ENCODE assay signal across 23 cellular contexts in the genomic region with DNA sequence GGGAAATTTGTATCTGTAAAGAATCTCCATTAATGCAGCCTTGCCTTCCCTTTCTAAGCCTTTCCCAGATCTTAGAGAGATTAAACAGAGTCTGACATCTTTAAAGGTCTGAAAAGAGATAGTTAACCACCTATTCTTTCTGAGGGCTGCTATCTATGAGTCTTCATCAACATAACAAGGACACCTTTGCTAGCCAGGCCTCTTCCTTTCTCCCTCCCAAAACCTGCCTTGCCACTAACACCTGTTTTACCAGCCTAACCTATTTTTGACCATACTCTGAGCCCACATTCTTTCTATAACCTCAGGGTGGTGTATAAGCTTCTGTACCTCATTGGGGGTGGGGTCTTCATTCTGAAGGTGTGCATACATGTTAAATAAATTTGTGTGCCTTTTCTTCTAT.
A peak's percentile ranks its signal among the peaks of the same experiment; 100 is the strongest.
DNase-seq lines count a peak whose midpoint lies in the region; ATAC-seq, FAIRE-seq and TF ChIP-seq lines count a peak whose summit lies in the region.
"Had no signal": no experiment of that assay in that cellular context is flagged by ENCODE, and none has a peak within 500 bp of the region (broad histone marks: within the 10 kb centered on the region; RNA-seq: fewer than 3 reads in every experiment).

No MANE protein-coding gene starts in this region.

- FAIRE-seq in H1 (lab: Jason Lieb, UNC), result peak; percentile 96

- H4K91ac ChIP-seq in H1 (replicated peaks; ENCODE audit: insufficient read length, low read length), result no peak overlapping the region

- H3K4me2 ChIP-seq in H1 (ENCODE audit: insufficient read depth in 1 of 2, low read depth in 2 of 2, low read length in 2 of 2), result peak overlapping the region; percentile 41 to 45
- H3K4me2 ChIP-seq: SK-N-SH had no signal

- no peak overlapping the region for H3K27ac Mint-ChIP-seq in activated CD8-positive, alpha-beta T cell treated with anti-CD3 and anti-CD28 coated beads for 36 hours
- no peak overlapping the region for H3K27ac Mint-ChIP-seq in endothelial cell (ENCODE audit: unreplicated experiment)
- H3K27ac Mint-ChIP-seq: T-cell had no signal

- ATAC-seq in activated CD8-positive, alpha-beta T cell treated with anti-CD3 and anti-CD28 coated beads for 36 hours, result no peak
- ATAC-seq: HCT116, T-cell had no signal

- no peak for TF ChIP-seq POLR2A in H1 (IDR thresholded peaks at IDR 0.05; ENCODE audit: control extremely low read depth in 1 of 2, low read depth in 2 of 2, low read length in 2 of 2)

- no peak overlapping the region for H2BK15ac ChIP-seq in H1 (ENCODE audit: low read length)

- H3K79me2 ChIP-seq in H1 (ENCODE audit: control insufficient read depth in 1 of 2, insufficient read depth in 2 of 2, low read length in 2 of 2), result no peaks in the 10 kb centered on the region

- H3K18ac ChIP-seq in H1 (ENCODE audit: extremely low read depth, low read length), result peak overlapping the region; percentile 89; the same call in 1 of the 2 replicates

- peak overlapping the region; percentile 98 for H4K5ac ChIP-seq in H1 (ENCODE audit: insufficient read length, low read depth, low read length)

- DNase-seq in H1 (ENCODE audit: low read depth in 1 of 2, low spot score in 2 of 2) (peak in 1 of 2 experiments; percentile 50), endothelial cell (ENCODE audit: low spot score) (no peak), SJCRH30 (no peak)
- DNase-seq in activated CD8-positive, alpha-beta T cell treated with anti-CD3 and anti-CD28 coated beads for 36 hours, result no peak
- DNase-seq in effector CD8-positive, alpha-beta T cell (lab: John Stamatoyannopoulos, UW), result no peak
- DNase-seq: ACHN, DMS79 treated with DMSO at 0.1 percent for 48 hours, IMR-90, Kasumi-1, MG63, NCI-H1092, NCI-H146, NCI-H2081 treated with DMSO at 0.1 percent for 48 hours, NCI-H510A, NCI-H774, OCI-M1, Right ventricle myocardium superior, SK-N-SH, T-cell had no signal

- H3K4me3 ChIP-seq in HUES48 (ENCODE audit: low read depth, low read length), result peak overlapping the region; percentile 40
- H3K4me3 ChIP-seq in H1 (ENCODE audit: extremely low read depth in 1 of 4, insufficient read depth in 2 of 4, low read depth in 3 of 4, low read length in 4 of 4), result peak overlapping the region in 1 of 4 experiments; percentile 33; a peak in 1 of 8 replicates
- H3K4me3 ChIP-seq in iPS-20b (ENCODE audit: low read length), result peak overlapping the region; percentile 53; the same call in 1 of the 2 replicates
- no peak overlapping the region for H3K4me3 ChIP-seq in SJCRH30
- H3K4me3 ChIP-seq: MG63 had no signal

- peak overlapping the region; percentile 94 for H2BK20ac ChIP-seq in H1 (ENCODE audit: low read length)

- H3K36me3 Mint-ChIP-seq in activated CD8-positive, alpha-beta T cell treated with anti-CD3 and anti-CD28 coated beads for 36 hours (ENCODE audit: low read depth), result no peaks in the 10 kb centered on the region
- H3K36me3 Mint-ChIP-seq in endothelial cell (ENCODE audit: low read depth, unreplicated experiment), result no peaks in the 10 kb centered on the region
- H3K36me3 Mint-ChIP-seq: T-cell had no signal

- POLR2A ChIA-PET in H1 (lab: Charles Lee; ENCODE audit: partially characterized antibody), result no interaction called here
- POLR2A ChIA-PET in activated CD8-positive, alpha-beta T cell treated with anti-CD3 and anti-CD28 coated beads for 36 hours (lab: Charles Lee), result no interaction called here

- intact Hi-C loops in activated CD8-positive, alpha-beta T cell treated with anti-CD3 and anti-CD28 coated beads for 36 hours (cut with micrococcal nuclease), result no loop called here

- H2AFZ ChIP-seq in H1 (ENCODE audit: low read length), result no peak overlapping the region

- peaks cover 1% of the 10 kb centered on the region for H3K27me3 Mint-ChIP-seq in activated CD8-positive, alpha-beta T cell treated with anti-CD3 and anti-CD28 coated beads for 36 hours
- H3K27me3 Mint-ChIP-seq in endothelial cell (ENCODE audit: unreplicated experiment), result no peaks in the 10 kb centered on the region

- peak overlapping the region; percentile 67 for H2BK120ac ChIP-seq in H1 (replicated peaks; ENCODE audit: low read depth, low read length)

- H3K27me3 ChIP-seq in HUES48 (ENCODE audit: control insufficient read depth, insufficient read depth, low read length), result no peaks in the 10 kb centered on the region
- no peaks in the 10 kb centered on the region; a peak in 1 of 7 replicates for H3K27me3 ChIP-seq in H1 (replicated peaks in 1 of 4; ENCODE audit: control insufficient read depth in 3 of 4, extremely low read depth in 1 of 4, insufficient read depth in 3 of 4, low read length in 3 of 4)
- no peaks in the 10 kb centered on the region for H3K27me3 ChIP-seq in iPS-20b (ENCODE audit: insufficient read depth, low read length)
- no peaks in the 10 kb centered on the region for H3K27me3 ChIP-seq in SJCRH30
- H3K27me3 ChIP-seq: MG63 had no signal

- H3K14ac ChIP-seq in H1 (ENCODE audit: insufficient read length), result no peak overlapping the region

- H3K23ac ChIP-seq in H1 (ENCODE audit: insufficient read length), result no peak overlapping the region

- peak in 1 of 2 experiments; percentile 73; a peak in 1 of 3 replicates for TF ChIP-seq EP300 in H1 (IDR thresholded peaks at IDR 0.05; ENCODE audit: borderline replicate concordance in 1 of 2, low read depth in 2 of 2, low read length in 2 of 2)

- TF ChIP-seq CTCF in H1 (IDR thresholded peaks at IDR 0.05; ENCODE audit: control extremely low read depth in 1 of 3, insufficient read depth in 1 of 3, low read depth in 1 of 3, low read length in 3 of 3) (no peak), endothelial cell (IDR thresholded peaks at IDR 0.05; ENCODE audit: unreplicated experiment) (no peak)
- no peak for TF ChIP-seq CTCF in activated CD8-positive, alpha-beta T cell treated with anti-CD3 and anti-CD28 coated beads for 36 hours (IDR thresholded peaks at IDR 0.05)

- H3K9ac ChIP-seq in HUES48 (ENCODE audit: low read depth, low read length) (peak overlapping the region; percentile 33; the same call in 1 of the 2 replicates), H1 (replicated peaks in 1 of 4; ENCODE audit: extremely low read depth in 1 of 4, low read depth in 3 of 4, low read length in 3 of 4) (no peak overlapping the region), iPS-20b (ENCODE audit: low read depth, low read length) (peak overlapping the region; percentile 47)
- H3K9ac ChIP-seq: SK-N-SH had no signal

- no peak overlapping the region for H3K56ac ChIP-seq in H1 (replicated peaks; ENCODE audit: insufficient read length, low read depth, low read length)

- CTCF ChIA-PET in H1 (lab: Charles Lee; ENCODE audit: partially characterized antibody), result no interaction called here
- CTCF ChIA-PET in activated CD8-positive, alpha-beta T cell treated with anti-CD3 and anti-CD28 coated beads for 36 hours (lab: Charles Lee), result no interaction called here

- H3K4me1 ChIP-seq in HUES48 (ENCODE audit: control insufficient read depth, insufficient read depth, low read length), result peaks cover 40% of the 10 kb centered on the region
- H3K4me1 ChIP-seq in H1 (replicated peaks in 1 of 4; ENCODE audit: control insufficient read depth in 3 of 4, insufficient read depth in 4 of 4, low read length in 3 of 4), result peaks cover 0 to 29% (median 9%) of the 10 kb centered on the region in 4 experiments; a peak in 5 of 7 replicates
- H3K4me1 ChIP-seq in iPS-20b (ENCODE audit: insufficient read depth, low read length), result peaks cover 34% of the 10 kb centered on the region
- no peaks in the 10 kb centered on the region for H3K4me1 ChIP-seq in SJCRH30

- no peaks in the 10 kb centered on the region for H3K9me3 Mint-ChIP-seq in activated CD8-positive, alpha-beta T cell treated with anti-CD3 and anti-CD28 coated beads for 36 hours
- H3K9me3 Mint-ChIP-seq in endothelial cell (ENCODE audit: unreplicated experiment), result no peaks in the 10 kb centered on the region
- H3K9me3 Mint-ChIP-seq: T-cell had no signal

- H3K9me3 ChIP-seq in HUES48 (ENCODE audit: control insufficient read depth, insufficient read depth, low read length) (no peaks in the 10 kb centered on the region), H1 (ENCODE audit: insufficient read depth in 2 of 2, low read depth in 1 of 2, low read length in 1 of 2) (no peaks in the 10 kb centered on the region), iPS-20b (ENCODE audit: insufficient read depth, low read depth, low read length) (no peaks in the 10 kb centered on the region), SJCRH30 (replicated peaks) (no peaks in the 10 kb centered on the region)
- H3K9me3 ChIP-seq: MG63, SK-N-SH had no signal

- H3K79me1 ChIP-seq in H1 (ENCODE audit: low read depth, low read length), result no peaks in the 10 kb centered on the region

- no peak overlapping the region for H4K8ac ChIP-seq in H1 (ENCODE audit: extremely low read depth, insufficient read depth, low read length)

- no peak overlapping the region for H2BK12ac ChIP-seq in H1 (ENCODE audit: low read depth, low read length)

- H3K4me3 Mint-ChIP-seq in activated CD8-positive, alpha-beta T cell treated with anti-CD3 and anti-CD28 coated beads for 36 hours, result no peak overlapping the region
- H3K4me3 Mint-ChIP-seq in endothelial cell (ENCODE audit: unreplicated experiment), result no peak overlapping the region
- H3K4me3 Mint-ChIP-seq: T-cell had no signal

- H3K4me1 Mint-ChIP-seq in activated CD8-positive, alpha-beta T cell treated with anti-CD3 and anti-CD28 coated beads for 36 hours (ENCODE audit: low read depth), result no peaks in the 10 kb centered on the region
- H3K4me1 Mint-ChIP-seq in endothelial cell (ENCODE audit: unreplicated experiment), result no peaks in the 10 kb centered on the region
- H3K4me1 Mint-ChIP-seq: T-cell had no signal

- no peaks in the 10 kb centered on the region for H4K20me1 ChIP-seq in H1 (replicated peaks in 1 of 2; ENCODE audit: control insufficient read depth in 1 of 2, insufficient read depth in 2 of 2, low read length in 2 of 2)

- H3K4ac ChIP-seq in H1 (replicated peaks; ENCODE audit: insufficient read length, low read depth, low read length), result no peak overlapping the region

- no peak overlapping the region; the same call in 1 of the 2 replicates for H2BK5ac ChIP-seq in H1 (ENCODE audit: low read depth, low read length)

- H3K27ac ChIP-seq in HUES48 (ENCODE audit: low read depth, low read length) (peak overlapping the region; percentile 93), H1 (ENCODE audit: low read depth, low read length) (peak overlapping the region; percentile 61; the same call in 1 of the 2 replicates), iPS-20b (ENCODE audit: low read length) (peak overlapping the region; percentile 67), SJCRH30 (no peak overlapping the region)
- H3K27ac ChIP-seq: C4-2B had no signal

- H3K23me2 ChIP-seq in H1 (ENCODE audit: low read depth, low read length), result no peaks in the 10 kb centered on the region

- TF ChIP-seq RAD21 in H1 (IDR thresholded peaks at IDR 0.05 in 1 of 2, conservative IDR thresholded peaks at IDR 0.05 in 1 of 2; ENCODE audit: low read depth in 2 of 2, low read length in 2 of 2), result no peak

- H3K36me3 ChIP-seq in HUES48 (ENCODE audit: control insufficient read depth, insufficient read depth, low read length) (no peaks in the 10 kb centered on the region), H1 (ENCODE audit: control insufficient read depth in 2 of 4, insufficient read depth in 4 of 4, low read length in 3 of 4) (no peaks in the 10 kb centered on the region), iPS-20b (ENCODE audit: insufficient read depth, low read depth, low read length) (no peaks in the 10 kb centered on the region), SJCRH30 (no peaks in the 10 kb centered on the region)
- H3K36me3 ChIP-seq: MG63 had no signal

- H2AK5ac ChIP-seq in H1 (ENCODE audit: low read depth, low read length), result no peak overlapping the region

Comparison
In these comparisons a context has a peak if more than half of its experiments do, and no peak if none do; other contexts are left out.
1. H3K9ac ChIP-seq: peak in HUES48 (single experiment) and iPS-20b (single experiment); none in H1 (0 of 4).